In the genomic region with DNA sequence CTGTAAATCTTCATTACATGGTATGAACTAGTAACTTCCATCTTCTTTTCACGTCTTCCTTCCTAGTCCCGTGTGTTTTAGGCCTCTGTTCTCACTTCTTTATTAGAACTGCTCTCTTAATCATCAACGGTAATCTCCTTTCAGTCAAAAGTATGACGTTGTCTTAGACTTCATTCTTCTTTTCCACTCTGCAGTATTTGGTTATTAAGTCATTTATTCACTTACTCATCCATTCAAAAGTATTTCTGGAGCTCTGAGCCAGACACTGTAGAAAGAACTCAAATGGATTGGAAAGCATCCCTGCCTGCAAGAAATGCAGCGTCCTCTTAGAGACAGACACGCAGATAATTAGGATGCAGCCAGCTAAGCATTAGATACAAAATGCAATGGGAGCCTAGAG, we compare ENCODE assay signal across 18 cellular contexts.
"Had no signal": no experiment of that assay in that cellular context is flagged by ENCODE, and none has a peak within 500 bp of the region (broad histone marks: within the 10 kb centered on the region; RNA-seq: fewer than 3 reads in every experiment).

No MANE protein-coding gene starts in this region.

- H3K36me3 Mint-ChIP-seq: activated naive CD8-positive, alpha-beta T cell treated with anti-CD3 and anti-CD28 coated beads, Interleukin-2, amount 10 ng/mL, durations not matched to agents 7 days and 5 days; memory B cell; stimulated activated memory B cell treated with anti-CD40 and anti-IgM and Interleukin-4, amounts not matched to agents 10 μg/mL and 1 μg/mL and 100 μg/mL, for 72 hours; WTC11 had no signal

- ATAC-seq: activated T-cell treated with anti-CD3 and anti-CD28 coated beads, Interleukin-2, amount 50 U/mL, for 72 hours; stimulated activated memory B cell treated with anti-CD40 and anti-IgM and Interleukin-4, amounts not matched to agents 10 μg/mL and 1 μg/mL and 100 μg/mL, for 72 hours had no signal

- H3K27me3 ChIP-seq: hepatocyte, stomach had no signal

- H3K4me3 ChIP-seq: coronary artery, hepatocyte, smooth muscle cell, stomach had no signal

- H3K4me1 Mint-ChIP-seq: activated naive CD8-positive, alpha-beta T cell treated with anti-CD3 and anti-CD28 coated beads, Interleukin-2, amount 10 ng/mL, durations not matched to agents 7 days and 5 days; memory B cell; neural crest cell; stimulated activated memory B cell treated with anti-CD40 and anti-IgM and Interleukin-4, amounts not matched to agents 10 μg/mL and 1 μg/mL and 100 μg/mL, for 72 hours had no signal

- H3K9me3 Mint-ChIP-seq: activated naive CD4-positive, alpha-beta T cell treated with anti-CD3 and anti-CD28 coated beads for 36 hours; activated T-cell treated with anti-CD3 and anti-CD28 coated beads, Interleukin-2, amount 50 U/mL, for 72 hours; memory B cell; stimulated activated memory B cell treated with anti-CD40 and anti-IgM and Interleukin-4, amounts not matched to agents 10 μg/mL and 1 μg/mL and 100 μg/mL, for 72 hours; WTC11 had no signal

- H3K36me3 ChIP-seq: stomach had no signal

- H3K27ac Mint-ChIP-seq: activated naive CD4-positive, alpha-beta T cell treated with anti-CD3 and anti-CD28 coated beads for 36 hours; activated naive CD8-positive, alpha-beta T cell treated with anti-CD3 and anti-CD28 coated beads, Interleukin-2, amount 10 ng/mL, durations not matched to agents 7 days and 5 days; activated T-cell treated with anti-CD3 and anti-CD28 coated beads, Interleukin-2, amount 50 U/mL, for 72 hours; memory B cell; stimulated activated memory B cell treated with anti-CD40 and anti-IgM and Interleukin-4, amounts not matched to agents 10 μg/mL and 1 μg/mL and 100 μg/mL, for 72 hours; type B pancreatic cell; WTC11 had no signal

- H3K27me3 Mint-ChIP-seq: activated naive CD8-positive, alpha-beta T cell treated with anti-CD3 and anti-CD28 coated beads, Interleukin-2, amount 10 ng/mL, durations not matched to agents 7 days and 5 days; memory B cell; stimulated activated memory B cell treated with anti-CD40 and anti-IgM and Interleukin-4, amounts not matched to agents 10 μg/mL and 1 μg/mL and 100 μg/mL, for 72 hours; type B pancreatic cell had no signal

- H3K9me3 ChIP-seq: stomach had no signal

- H3K4me3 Mint-ChIP-seq: activated naive CD4-positive, alpha-beta T cell treated with anti-CD3 and anti-CD28 coated beads for 36 hours; activated naive CD8-positive, alpha-beta T cell treated with anti-CD3 and anti-CD28 coated beads, Interleukin-2, amount 10 ng/mL, durations not matched to agents 7 days and 5 days; activated T-cell treated with anti-CD3 and anti-CD28 coated beads, Interleukin-2, amount 50 U/mL, for 72 hours; memory B cell; neural crest cell; stimulated activated memory B cell treated with anti-CD40 and anti-IgM and Interleukin-4, amounts not matched to agents 10 μg/mL and 1 μg/mL and 100 μg/mL, for 72 hours; type B pancreatic cell; WTC11 had no signal

- DNase-seq: activated CD4-positive, alpha-beta T cell treated with anti-CD3 and anti-CD28 coated beads, Interleukin-2, amount 50 U/mL, for 48 hours; activated CD8-positive, alpha-beta memory T cell treated with anti-CD3 and anti-CD28 coated beads, Interleukin-2, amount 50 U/mL, for 48 hours; activated effector memory CD4-positive, alpha-beta T cell treated with Interleukin-2 at 50 U/mL for 16 hours; activated naive CD4-positive, alpha-beta T cell treated with anti-CD3 and anti-CD28 coated beads for 36 hours; activated naive CD8-positive, alpha-beta T cell treated with anti-CD3 and anti-CD28 coated beads, Interleukin-2, amount 10 ng/mL, durations not matched to agents 7 days and 5 days; activated T-cell treated with anti-CD3 and anti-CD28 coated beads, Interleukin-2, amount 50 U/mL, for 72 hours; glutamatergic neuron; stimulated activated CD4-positive, alpha-beta T cell treated with anti-CD3 and anti-CD28 coated beads, Interleukin-15, amount 100 ng/mL, for 24 hours; stomach; T-helper 9 cell had no signal

- H3K27ac ChIP-seq: coronary artery, hepatocyte, stomach had no signal
